7 cellular contexts compared by ENCODE assay signal in genomic region chr17:50902358-50902757, GRCh38. TPM values are rescaled to one million over a fixed set of nuclear protein-coding genes. Genes with fewer than 3 reads are reported as not detected.
DNase-seq lines count a peak whose midpoint lies in the region; ATAC-seq and TF ChIP-seq lines count a peak whose summit lies in the region.
"Not testable (repeated sequence)": the region's sequence is repeated elsewhere in the genome, so short reads cannot be mapped to it uniquely, and the experiment has no call there.

No MANE protein-coding gene starts in this region.

- H3K9me3 Mint-ChIP-seq in GM23338; T-helper 2 cell treated with Interferon-gamma antibody and Interleukin-4, amounts not matched to agents 5 μg/mL and 100 μg/mL, for 36 hours; activated naive CD8-positive, alpha-beta T cell treated with anti-CD3 and anti-CD28 coated beads, Interleukin-2, amount 10 ng/mL, durations not matched to agents 7 days and 5 days; chondrocyte (ENCODE audit: low read depth): not testable (repeated sequence)

- peaks cover 41% of the 10 kb centered on the region for H3K4me1 Mint-ChIP-seq in GM23338
- H3K4me1 Mint-ChIP-seq in T-helper 2 cell treated with Interferon-gamma antibody and Interleukin-4, amounts not matched to agents 5 μg/mL and 100 μg/mL, for 36 hours (ENCODE audit: low read depth), result peaks cover 18% of the 10 kb centered on the region
- H3K4me1 Mint-ChIP-seq in activated naive CD8-positive, alpha-beta T cell treated with anti-CD3 and anti-CD28 coated beads, Interleukin-2, amount 10 ng/mL, durations not matched to agents 7 days and 5 days, result peaks cover 23% of the 10 kb centered on the region
- H3K4me1 Mint-ChIP-seq in chondrocyte (ENCODE audit: low read depth), result peaks cover 33% of the 10 kb centered on the region

- not testable (repeated sequence) for H3K27me3 ChIP-seq in GM23338 (ENCODE audit: insufficient read depth); cardiac muscle cell; parathyroid adenoma (ENCODE audit: control insufficient read depth, insufficient read depth, low read length); thyroid gland

- DNase-seq in GM23338 (ENCODE audit: low spot score); T-helper 2 cell treated with Interferon-gamma antibody and Interleukin-4, amounts not matched to agents 5 μg/mL and 100 μg/mL, for 36 hours (ENCODE audit: low spot score); activated naive CD8-positive, alpha-beta T cell treated with anti-CD3 and anti-CD28 coated beads, Interleukin-2, amount 10 ng/mL, durations not matched to agents 7 days and 5 days; cardiac muscle cell (ENCODE audit: low read depth in 1 of 2, low spot score in 1 of 2); thyroid gland: not testable (repeated sequence)
- peak; percentile 12 for DNase-seq in chondrocyte (ENCODE audit: low spot score)

- not testable (repeated sequence) for TF ChIP-seq POLR2A in thyroid gland (IDR thresholded peaks at IDR 0.05)

- H2AFZ ChIP-seq in GM23338 (peak overlapping the region; percentile 4; the same call in 1 of the 2 replicates), parathyroid adenoma (peak overlapping the region; percentile 3)

- H3K9me2 ChIP-seq in GM23338 (ENCODE audit: insufficient read depth), result not testable (repeated sequence)

- not testable (repeated sequence) for H3K79me2 ChIP-seq in GM23338 (replicated peaks; ENCODE audit: insufficient read depth); parathyroid adenoma

- POLR2A ChIA-PET in activated naive CD8-positive, alpha-beta T cell treated with anti-CD3 and anti-CD28 coated beads, Interleukin-2, amount 10 ng/mL, durations not matched to agents 7 days and 5 days (lab: Charles Lee), result interaction anchor here (0.7 to 5.5 kb wide), 2 partner anchors 17 to 36 kb away, joined by 3 to 38 read pairs; partner anchors contain the start of gene TOB1

- peaks cover 11% of the 10 kb centered on the region for H3K27me3 Mint-ChIP-seq in GM23338 (ENCODE audit: insufficient read depth, low read depth, poor library complexity)
- H3K27me3 Mint-ChIP-seq in T-helper 2 cell treated with Interferon-gamma antibody and Interleukin-4, amounts not matched to agents 5 μg/mL and 100 μg/mL, for 36 hours (ENCODE audit: low read depth); activated naive CD8-positive, alpha-beta T cell treated with anti-CD3 and anti-CD28 coated beads, Interleukin-2, amount 10 ng/mL, durations not matched to agents 7 days and 5 days; chondrocyte (ENCODE audit: low read depth): not testable (repeated sequence)

- not testable (repeated sequence) for H3K9me3 ChIP-seq in cardiac muscle cell (ENCODE audit: low read depth); parathyroid adenoma (ENCODE audit: control insufficient read depth, low read length); thyroid gland

- 96 to 97% methylated on average over 1 of the region's 1 CpG for WGBS in thyroid gland, 2 donors

- H3K4me3 ChIP-seq in GM23338; cardiac muscle cell; parathyroid adenoma (ENCODE audit: low read depth, low read length); thyroid gland (replicated peaks in 1 of 3): not testable (repeated sequence)

- H3K27ac Mint-ChIP-seq in GM23338; T-helper 2 cell treated with Interferon-gamma antibody and Interleukin-4, amounts not matched to agents 5 μg/mL and 100 μg/mL, for 36 hours; chondrocyte (ENCODE audit: unreplicated experiment): not testable (repeated sequence)
- peak overlapping the region; percentile 13 for H3K27ac Mint-ChIP-seq in activated naive CD8-positive, alpha-beta T cell treated with anti-CD3 and anti-CD28 coated beads, Interleukin-2, amount 10 ng/mL, durations not matched to agents 7 days and 5 days

- H3K4me2 ChIP-seq in GM23338, result 0 out of 2 replicates have a peak overlapping the region, but pooled peaks have one; percentile 2
- peak overlapping the region; percentile 26 for H3K4me2 ChIP-seq in parathyroid adenoma (ENCODE audit: low read length)

- H3K27ac ChIP-seq in GM23338 (ENCODE audit: low read depth), result not testable (repeated sequence)
- peak overlapping the region; percentile 81 for H3K27ac ChIP-seq in cardiac muscle cell
- H3K27ac ChIP-seq in parathyroid adenoma, result peak overlapping the region; percentile 94
- H3K27ac ChIP-seq in thyroid gland, result peak overlapping the region in 2 of 3 donors; percentile 90 to 98

- H3K4me3 Mint-ChIP-seq in GM23338; activated naive CD8-positive, alpha-beta T cell treated with anti-CD3 and anti-CD28 coated beads, Interleukin-2, amount 10 ng/mL, durations not matched to agents 7 days and 5 days; chondrocyte (ENCODE audit: unreplicated experiment): not testable (repeated sequence)
- peak overlapping the region; percentile 28 for H3K4me3 Mint-ChIP-seq in T-helper 2 cell treated with Interferon-gamma antibody and Interleukin-4, amounts not matched to agents 5 μg/mL and 100 μg/mL, for 36 hours

- H4K20me1 ChIP-seq in GM23338 (replicated peaks; ENCODE audit: insufficient read depth), result not testable (repeated sequence)

- ATAC-seq in GM23338; activated naive CD8-positive, alpha-beta T cell treated with anti-CD3 and anti-CD28 coated beads, Interleukin-2, amount 10 ng/mL, durations not matched to agents 7 days and 5 days (ENCODE audit: low read depth): not testable (repeated sequence)

- not testable (repeated sequence) for H3F3A ChIP-seq in GM23338 (replicated peaks; ENCODE audit: low read depth)

- H3K9ac ChIP-seq in parathyroid adenoma, result not testable (repeated sequence)

- not testable (repeated sequence) for TF ChIP-seq CTCF in GM23338 (conservative IDR thresholded peaks at IDR 0.05; ENCODE audit: low read depth in 2 of 2); chondrocyte (IDR thresholded peaks at IDR 0.05); cardiac muscle cell (IDR thresholded peaks at IDR 0.05; ENCODE audit: low read depth, low read length); parathyroid adenoma (IDR thresholded peaks at IDR 0.05); thyroid gland (IDR thresholded peaks at IDR 0.05)

- H3K4me1 ChIP-seq in GM23338 (ENCODE audit: insufficient read depth), result peaks cover 36% of the 10 kb centered on the region
- peaks cover 44% of the 10 kb centered on the region for H3K4me1 ChIP-seq in cardiac muscle cell (ENCODE audit: low read depth)
- peaks cover 85% of the 10 kb centered on the region for H3K4me1 ChIP-seq in parathyroid adenoma
- peaks cover 30 to 38% of the 10 kb centered on the region in 2 donors for H3K4me1 ChIP-seq in thyroid gland

- not testable (repeated sequence) for H3K36me3 Mint-ChIP-seq in GM23338 (ENCODE audit: low read depth); T-helper 2 cell treated with Interferon-gamma antibody and Interleukin-4, amounts not matched to agents 5 μg/mL and 100 μg/mL, for 36 hours (ENCODE audit: low read depth); activated naive CD8-positive, alpha-beta T cell treated with anti-CD3 and anti-CD28 coated beads, Interleukin-2, amount 10 ng/mL, durations not matched to agents 7 days and 5 days; chondrocyte (ENCODE audit: low read depth)

- H3K36me3 ChIP-seq in GM23338 (ENCODE audit: insufficient read depth); cardiac muscle cell; parathyroid adenoma (ENCODE audit: control insufficient read depth, insufficient read depth, low read length); thyroid gland: not testable (repeated sequence)

- intact Hi-C loops in thyroid gland (cut with DNase I), result not testable (repeated sequence)

RNA-seq across cellular contexts. Expression of gene TOB1, which starts 36.2 kb away (rescaled TPM):
- total RNA-seq in GM23338 (2014; rRNA removed; shearing (Covaris generic)), result 12.1 and 15.3 TPM in 2 replicates
- 41.2 and 46.9 TPM in 2 replicates for polyA plus RNA-seq in GM23338 (2016; fragmentation: Nextera tagmentation; extraction: Ambion mirVana)
- total RNA-seq in activated naive CD8-positive, alpha-beta T cell treated with anti-CD3 and anti-CD28 coated beads, Interleukin-2, amount 10 ng/mL, durations not matched to agents 7 days and 5 days, result 10 to 100 TPM; 54.9 to 56.6 TPM
- 29.6 to 44.8 TPM (median 36.6 TPM) in 3 replicates for total RNA-seq in chondrocyte
- total RNA-seq in cardiac muscle cell, result 17.1 and 35.4 TPM in 2 replicates
- 29.9 and 46.1 TPM in 2 replicates for polyA plus RNA-seq in cardiac muscle cell
- 10 to 100 TPM; 28.1 to 46.4 (median 31.1) TPM for total RNA-seq in thyroid gland
